ENCODE assay signal across 11 cellular contexts in genomic region chr11:1939006-1939626, GRCh38. TPM values are rescaled to one million over a fixed set of nuclear protein-coding genes. Genes with fewer than 3 reads are reported as not detected.
A peak's percentile ranks its signal among the peaks of the same experiment; 100 is the strongest.
DNase-seq lines count a peak whose midpoint lies in the region; ATAC-seq, FAIRE-seq and TF ChIP-seq lines count a peak whose summit lies in the region.
"Had no signal": no experiment of that assay in that cellular context is flagged by ENCODE, and none has a peak within 500 bp of the region (broad histone marks: within the 10 kb centered on the region; RNA-seq: fewer than 3 reads in every experiment).

No MANE protein-coding gene starts in this region.

- no peak overlapping the region for H3K27ac ChIP-seq in mammary epithelial cell (ENCODE audit: insufficient read depth, low read depth, low read length)
- peak overlapping the region; percentile 53 for H3K27ac ChIP-seq in vagina
- H3K27ac ChIP-seq: KMS-11 had no signal

- no peak overlapping the region for H3K9ac ChIP-seq in mammary epithelial cell (ENCODE audit: insufficient read depth, low read length)
- H3K9ac ChIP-seq: KMS-11 had no signal

- TF ChIP-seq CTCF in MCF 10A (IDR thresholded peaks at IDR 0.05; ENCODE audit: unreplicated experiment) (no peak), mammary epithelial cell (conservative IDR thresholded peaks at IDR 0.05 in 1 of 2, IDR thresholded peaks at IDR 0.05 in 1 of 2; ENCODE audit: extremely low read depth in 1 of 2, insufficient read depth in 1 of 2, low read depth in 1 of 2, low read length in 2 of 2) (no peak), chondrocyte (IDR thresholded peaks at IDR 0.05) (no peak), nephron (IDR thresholded peaks at IDR 0.05; ENCODE audit: unreplicated experiment in 3 of 3) (no peak), vagina (IDR thresholded peaks at IDR 0.05) (no peak), D721Med (IDR thresholded peaks at IDR 0.05; ENCODE audit: insufficient read depth, missing control alignments) (no peak)

- 49% methylated on average over 17 of the region's 23 CpGs for WGBS in mammary epithelial cell (ENCODE audit: low coverage, missing lambda C conversion rate)

- intact Hi-C loops in MCF 10A (cut with micrococcal nuclease), result no loop called here
- intact Hi-C loops in mammary epithelial cell (cut with micrococcal nuclease), result no loop called here
- intact Hi-C loops in vagina (cut with DNase I), result no loop called here

- no peak for TF ChIP-seq POLR2A in vagina (IDR thresholded peaks at IDR 0.05)

- H3K27me3 Mint-ChIP-seq in MCF 10A (ENCODE audit: insufficient read depth, unreplicated experiment) (peaks cover 1% of the 10 kb centered on the region), chondrocyte (ENCODE audit: low read depth) (peaks cover 2% of the 10 kb centered on the region), nephron (ENCODE audit: low read depth) (no peaks in the 10 kb centered on the region)

- peaks cover 4% of the 10 kb centered on the region for H3K36me3 Mint-ChIP-seq in MCF 10A (ENCODE audit: insufficient read depth, unreplicated experiment)
- no peaks in the 10 kb centered on the region for H3K36me3 Mint-ChIP-seq in chondrocyte (ENCODE audit: low read depth)
- H3K36me3 Mint-ChIP-seq in nephron (ENCODE audit: low read depth), result no peaks in the 10 kb centered on the region

- BruUV-seq in MCF 10A (replicated peaks; lab: Mats Ljungman, UMichigan) (no TSS peak), mammary epithelial cell (replicated peaks; lab: Mats Ljungman, UMichigan) (no TSS peak)

- no peak for FAIRE-seq in D721Med (lab: Jason Lieb, UNC)

- no peak overlapping the region for H3K4me2 ChIP-seq in mammary epithelial cell (ENCODE audit: insufficient read depth, low read depth, low read length)
- H3K4me2 ChIP-seq: KMS-11 had no signal

- H3K4me3 Mint-ChIP-seq in MCF 10A (ENCODE audit: unreplicated experiment) (no peak overlapping the region), chondrocyte (ENCODE audit: unreplicated experiment) (no peak overlapping the region), nephron (peak overlapping the region in 2 of 3 experiments; percentile 36 to 48)
- H3K4me3 Mint-ChIP-seq: T-helper 17 cell had no signal

- H3K36me3 ChIP-seq in mammary epithelial cell (ENCODE audit: insufficient read depth, low read length), result no peaks in the 10 kb centered on the region
- no peaks in the 10 kb centered on the region for H3K36me3 ChIP-seq in vagina

- H3K9me3 Mint-ChIP-seq in MCF 10A (ENCODE audit: unreplicated experiment), result no peaks in the 10 kb centered on the region
- H3K9me3 Mint-ChIP-seq in chondrocyte (ENCODE audit: low read depth), result no peaks in the 10 kb centered on the region
- H3K9me3 Mint-ChIP-seq in nephron, result no peaks in the 10 kb centered on the region

- CTCF ChIA-PET in MCF 10A (lab: Yijun Ruan, JAX), result no interaction called here
- CTCF ChIA-PET in mammary epithelial cell (lab: Charles Lee; ENCODE audit: low non-redundant PET), result no interaction called here

- dilution Hi-C loops in mammary epithelial cell (cut with HindIII; ENCODE audit: low sequenced_read_pairs), result no loop called here

- ATAC-seq in GM18867 (IDR thresholded peaks at IDR 0.05; ENCODE audit: unreplicated experiment), result no peak
- ATAC-seq: T-helper 17 cell had no signal

- H3K4me1 ChIP-seq in mammary epithelial cell (ENCODE audit: insufficient read depth, low read length), result peaks cover 12% of the 10 kb centered on the region
- H3K4me1 ChIP-seq in vagina, result peaks cover 11% of the 10 kb centered on the region

- POLR2A ChIA-PET in MCF 10A (lab: Yijun Ruan, JAX), result no interaction called here

- H3K27ac Mint-ChIP-seq in MCF 10A (ENCODE audit: low read depth, unreplicated experiment) (peak overlapping the region; percentile 46), chondrocyte (ENCODE audit: unreplicated experiment) (no peak overlapping the region), nephron (peak overlapping the region; percentile 94 to 99 (median 98))

- H3K4me3 ChIP-seq in mammary epithelial cell (replicated peaks in 1 of 3; ENCODE audit: insufficient read depth in 1 of 3, low read depth in 2 of 3, low read length in 3 of 3), result no peak overlapping the region
- no peak overlapping the region for H3K4me3 ChIP-seq in vagina

- DNase-seq in MCF 10A (ENCODE audit: unreplicated experiment) (no peak), mammary epithelial cell (no peak), chondrocyte (ENCODE audit: low spot score) (peak; percentile 17), vagina (ENCODE audit: extremely low spot score in 2 of 2) (no peak), foreskin melanocyte (no peak), D721Med (ENCODE audit: insufficient read length, low spot score) (no peak)
- DNase-seq: NCI-H2171 treated with DMSO at 0.1 percent for 48 hours had no signal

- H4K20me1 ChIP-seq in mammary epithelial cell (ENCODE audit: insufficient read depth, low read length), result no peaks in the 10 kb centered on the region

- H3K9me3 ChIP-seq in mammary epithelial cell (replicated peaks; ENCODE audit: insufficient read depth, low read length), result no peaks in the 10 kb centered on the region
- H3K9me3 ChIP-seq in vagina, result no peaks in the 10 kb centered on the region

- no peaks in the 10 kb centered on the region for H3K79me2 ChIP-seq in mammary epithelial cell (ENCODE audit: insufficient read depth, low read length)

- H3K4me1 Mint-ChIP-seq in MCF 10A (ENCODE audit: insufficient read depth, unreplicated experiment) (peaks cover 8% of the 10 kb centered on the region), chondrocyte (ENCODE audit: low read depth) (peaks cover 26% of the 10 kb centered on the region), nephron (peaks cover 49% of the 10 kb centered on the region)

- in situ Hi-C loops in mammary epithelial cell (cut with MboI; ENCODE audit: low sequenced_read_pairs in 2 of 2), result no loop called here

- H3K27me3 ChIP-seq in mammary epithelial cell (ENCODE audit: insufficient read depth, low read length) (no peaks in the 10 kb centered on the region), vagina (no peaks in the 10 kb centered on the region)

- H2AFZ ChIP-seq in mammary epithelial cell (ENCODE audit: low read depth, low read length), result no peak overlapping the region

RNA-seq across cellular contexts. Expression of gene MRPL23, which starts 8.0 kb away (rescaled TPM):
- total RNA-seq in MCF 10A (2022) (89.2 and 98.0 TPM in 2 replicates), mammary epithelial cell (10 to 100 TPM; 40.8 to 47.3 TPM), chondrocyte (22.8 to 33.0 TPM (median 29.8 TPM) in 3 replicates), vagina (148 TPM)
- 87.0 TPM for polyA plus RNA-seq in mammary epithelial cell
- 63.9 TPM for polyA minus RNA-seq in mammary epithelial cell

RNA-seq across cellular contexts. Expression of gene TNNT3, which starts 19.6 kb away (rescaled TPM):
- total RNA-seq in MCF 10A (2022) (not detected in 2 replicates), mammary epithelial cell (not detected), chondrocyte (0.51 to 1.3 TPM in 2 of 3 replicates, not detected in the other), vagina (20.4 TPM)
- polyA plus RNA-seq in mammary epithelial cell, result not detected
- polyA minus RNA-seq in mammary epithelial cell, result not detected

RNA-seq across cellular contexts. Expression of gene PRR33, which starts 47.4 kb away (rescaled TPM):
- total RNA-seq in MCF 10A (2022), result not detected in 2 replicates
- total RNA-seq in mammary epithelial cell, result not detected
- polyA plus RNA-seq in mammary epithelial cell, result not detected
- polyA minus RNA-seq in mammary epithelial cell, result not detected
- not detected in 3 replicates for total RNA-seq in chondrocyte
- not detected for total RNA-seq in vagina
- total RNA-seq: T-helper 17 cell had no signal

RNA-seq across cellular contexts. Expression of gene H19, which starts 58.5 kb away (rescaled TPM):
- total RNA-seq in MCF 10A (2022), result 61.0 and 152 TPM in 2 replicates
- 10 to 100 TPM in 1 of 2 donors, 1 to 10 TPM in 1; 1.3 to 31.8 TPM for total RNA-seq in mammary epithelial cell
- polyA plus RNA-seq in mammary epithelial cell, result 0.58 TPM
- polyA minus RNA-seq in mammary epithelial cell, result 2.8 TPM
- total RNA-seq in chondrocyte, result 2,704 to 5,485 TPM (median 2,760 TPM) in 3 replicates
- 252 TPM for total RNA-seq in vagina
- total RNA-seq: T-helper 17 cell had no signal

Comparison
In these comparisons a context has a peak if more than half of its experiments do, and no peak if none do; other contexts are left out.
1. H3K4me3 Mint-ChIP-seq: peak in nephron (2 of 3); none in MCF 10A (single experiment) and chondrocyte (single experiment).